In genomic region chr19:40465025-40465780, GRCh38 we compare ENCODE assay signal across 1 cellular context.
A peak's percentile ranks its signal among the peaks of the same experiment; 100 is the strongest.
TF ChIP-seq lines count a peak whose summit lies in the region.

TSS of gene BLVRB (minus strand) at chr19:40465745. CDS start at chr19:40465688, 57 bp downstream.

TF ChIP-seq in HepG2, 621 proteins besides CTCF, POLR2A, EP300 and RAD21 (continued from another document and continues in another):
- TF ChIP-seq PBX3 (CRISPR knock-in tag; IDR thresholded peaks at IDR 0.05; ENCODE audit: borderline replicate concordance), result no peak
- 0 out of 2 replicates have a peak, but pooled peaks have one; percentile 59 for TF ChIP-seq ZNF543 (CRISPR knock-in tag; IDR thresholded peaks at IDR 0.05)
- TF ChIP-seq CREM (IDR thresholded peaks at IDR 0.05), result 0 out of 2 replicates have a peak, but pooled peaks have one; percentile 15
- no peak for TF ChIP-seq CREM (CRISPR knock-in tag; IDR thresholded peaks at IDR 0.05)
- TF ChIP-seq FOXP1 (IDR thresholded peaks at IDR 0.05), result no peak
- TF ChIP-seq FOXP1 (CRISPR knock-in tag; IDR thresholded peaks at IDR 0.05), result no peak
- no peak for TF ChIP-seq ZNF83 (CRISPR knock-in tag; IDR thresholded peaks at IDR 0.05; ENCODE audit: borderline replicate concordance)
- no peak for TF ChIP-seq SKI (IDR thresholded peaks at IDR 0.05; ENCODE audit: partially characterized antibody)
- no peak for TF ChIP-seq MXD4 (CRISPR knock-in tag; IDR thresholded peaks at IDR 0.05)
- TF ChIP-seq TRAFD1 (CRISPR knock-in tag; IDR thresholded peaks at IDR 0.05; ENCODE audit: borderline replicate concordance), result no peak
- no peak for TF ChIP-seq ZFP82 (CRISPR knock-in tag; IDR thresholded peaks at IDR 0.05; ENCODE audit: borderline replicate concordance)
- TF ChIP-seq, protein P1, sequence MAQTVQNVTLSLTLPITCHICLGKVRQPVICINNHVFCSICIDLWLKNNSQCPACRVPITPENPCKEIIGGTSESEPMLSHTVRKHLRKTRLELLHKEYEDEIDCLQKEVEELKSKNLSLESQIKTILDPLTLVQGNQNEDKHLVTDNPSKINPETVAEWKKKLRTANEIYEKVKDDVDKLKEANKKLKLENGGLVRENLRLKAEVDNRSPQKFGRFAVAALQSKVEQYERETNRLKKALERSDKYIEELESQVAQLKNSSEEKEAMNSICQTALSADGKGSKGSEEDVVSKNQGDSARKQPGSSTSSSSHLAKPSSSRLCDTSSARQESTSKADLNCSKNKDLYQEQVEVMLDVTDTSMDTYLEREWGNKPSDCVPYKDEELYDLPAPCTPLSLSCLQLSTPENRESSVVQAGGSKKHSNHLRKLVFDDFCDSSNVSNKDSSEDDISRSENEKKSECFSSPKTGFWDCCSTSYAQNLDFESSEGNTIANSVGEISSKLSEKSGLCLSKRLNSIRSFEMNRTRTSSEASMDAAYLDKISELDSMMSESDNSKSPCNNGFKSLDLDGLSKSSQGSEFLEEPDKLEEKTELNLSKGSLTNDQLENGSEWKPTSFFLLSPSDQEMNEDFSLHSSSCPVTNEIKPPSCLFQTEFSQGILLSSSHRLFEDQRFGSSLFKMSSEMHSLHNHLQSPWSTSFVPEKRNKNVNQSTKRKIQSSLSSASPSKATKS (CRISPR knock-in tag; IDR thresholded peaks at IDR 0.05), result no peak
- no peak for TF ChIP-seq REXO4 (CRISPR knock-in tag; IDR thresholded peaks at IDR 0.05; ENCODE audit: borderline replicate concordance)
- no peak for TF ChIP-seq MAF1 (CRISPR knock-in tag; IDR thresholded peaks at IDR 0.05; ENCODE audit: borderline replicate concordance)
- TF ChIP-seq, protein P2, sequence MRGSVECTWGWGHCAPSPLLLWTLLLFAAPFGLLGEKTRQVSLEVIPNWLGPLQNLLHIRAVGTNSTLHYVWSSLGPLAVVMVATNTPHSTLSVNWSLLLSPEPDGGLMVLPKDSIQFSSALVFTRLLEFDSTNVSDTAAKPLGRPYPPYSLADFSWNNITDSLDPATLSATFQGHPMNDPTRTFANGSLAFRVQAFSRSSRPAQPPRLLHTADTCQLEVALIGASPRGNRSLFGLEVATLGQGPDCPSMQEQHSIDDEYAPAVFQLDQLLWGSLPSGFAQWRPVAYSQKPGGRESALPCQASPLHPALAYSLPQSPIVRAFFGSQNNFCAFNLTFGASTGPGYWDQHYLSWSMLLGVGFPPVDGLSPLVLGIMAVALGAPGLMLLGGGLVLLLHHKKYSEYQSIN (CRISPR knock-in tag; IDR thresholded peaks at IDR 0.05; ENCODE audit: borderline replicate concordance), result no peak
- TF ChIP-seq MYC (CRISPR knock-in tag; IDR thresholded peaks at IDR 0.05; ENCODE audit: borderline replicate concordance), result no peak
- TF ChIP-seq, protein P3, sequence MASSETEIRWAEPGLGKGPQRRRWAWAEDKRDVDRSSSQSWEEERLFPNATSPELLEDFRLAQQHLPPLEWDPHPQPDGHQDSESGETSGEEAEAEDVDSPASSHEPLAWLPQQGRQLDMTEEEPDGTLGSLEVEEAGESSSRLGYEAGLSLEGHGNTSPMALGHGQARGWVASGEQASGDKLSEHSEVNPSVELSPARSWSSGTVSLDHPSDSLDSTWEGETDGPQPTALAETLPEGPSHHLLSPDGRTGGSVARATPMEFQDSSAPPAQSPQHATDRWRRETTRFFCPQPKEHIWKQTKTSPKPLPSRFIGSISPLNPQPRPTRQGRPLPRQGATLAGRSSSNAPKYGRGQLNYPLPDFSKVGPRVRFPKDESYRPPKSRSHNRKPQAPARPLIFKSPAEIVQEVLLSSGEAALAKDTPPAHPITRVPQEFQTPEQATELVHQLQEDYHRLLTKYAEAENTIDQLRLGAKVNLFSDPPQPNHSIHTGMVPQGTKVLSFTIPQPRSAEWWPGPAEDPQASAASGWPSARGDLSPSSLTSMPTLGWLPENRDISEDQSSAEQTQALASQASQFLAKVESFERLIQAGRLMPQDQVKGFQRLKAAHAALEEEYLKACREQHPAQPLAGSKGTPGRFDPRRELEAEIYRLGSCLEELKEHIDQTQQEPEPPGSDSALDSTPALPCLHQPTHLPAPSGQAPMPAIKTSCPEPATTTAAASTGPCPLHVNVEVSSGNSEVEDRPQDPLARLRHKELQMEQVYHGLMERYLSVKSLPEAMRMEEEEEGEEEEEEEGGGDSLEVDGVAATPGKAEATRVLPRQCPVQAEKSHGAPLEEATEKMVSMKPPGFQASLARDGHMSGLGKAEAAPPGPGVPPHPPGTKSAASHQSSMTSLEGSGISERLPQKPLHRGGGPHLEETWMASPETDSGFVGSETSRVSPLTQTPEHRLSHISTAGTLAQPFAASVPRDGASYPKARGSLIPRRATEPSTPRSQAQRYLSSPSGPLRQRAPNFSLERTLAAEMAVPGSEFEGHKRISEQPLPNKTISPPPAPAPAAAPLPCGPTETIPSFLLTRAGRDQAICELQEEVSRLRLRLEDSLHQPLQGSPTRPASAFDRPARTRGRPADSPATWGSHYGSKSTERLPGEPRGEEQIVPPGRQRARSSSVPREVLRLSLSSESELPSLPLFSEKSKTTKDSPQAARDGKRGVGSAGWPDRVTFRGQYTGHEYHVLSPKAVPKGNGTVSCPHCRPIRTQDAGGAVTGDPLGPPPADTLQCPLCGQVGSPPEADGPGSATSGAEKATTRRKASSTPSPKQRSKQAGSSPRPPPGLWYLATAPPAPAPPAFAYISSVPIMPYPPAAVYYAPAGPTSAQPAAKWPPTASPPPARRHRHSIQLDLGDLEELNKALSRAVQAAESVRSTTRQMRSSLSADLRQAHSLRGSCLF (CRISPR knock-in tag; IDR thresholded peaks at IDR 0.05; ENCODE audit: borderline replicate concordance), result no peak
- no peak for TF ChIP-seq RFX5 (IDR thresholded peaks at IDR 0.05; ENCODE audit: low read depth, low read length)
- TF ChIP-seq ZNF703 (CRISPR knock-in tag; IDR thresholded peaks at IDR 0.05; ENCODE audit: borderline replicate concordance), result no peak
- TF ChIP-seq ATRX (CRISPR knock-in tag; IDR thresholded peaks at IDR 0.05; ENCODE audit: borderline replicate concordance), result no peak
- TF ChIP-seq PRDM15 (CRISPR knock-in tag; IDR thresholded peaks at IDR 0.05), result no peak
- no peak for TF ChIP-seq SUZ12 (IDR thresholded peaks at IDR 0.05; ENCODE audit: low read depth, low read length)
- no peak for TF ChIP-seq NFIB (CRISPR knock-in tag; IDR thresholded peaks at IDR 0.05; ENCODE audit: borderline replicate concordance)
- no peak for TF ChIP-seq TSC22D2 (CRISPR knock-in tag; IDR thresholded peaks at IDR 0.05; ENCODE audit: borderline replicate concordance)
- no peak for TF ChIP-seq ZNF790 (CRISPR knock-in tag; IDR thresholded peaks at IDR 0.05; ENCODE audit: borderline replicate concordance)
- no peak for TF ChIP-seq CCDC6 (CRISPR knock-in tag; IDR thresholded peaks at IDR 0.05)
- TF ChIP-seq SIX4 (CRISPR knock-in tag; IDR thresholded peaks at IDR 0.05), result no peak
- no peak for TF ChIP-seq ZNF282 (IDR thresholded peaks at IDR 0.05; ENCODE audit: partially characterized antibody)
- no peak for TF ChIP-seq ZNF800 (CRISPR knock-in tag; IDR thresholded peaks at IDR 0.05)
- no peak for TF ChIP-seq FOXC1 (CRISPR knock-in tag; IDR thresholded peaks at IDR 0.05; ENCODE audit: borderline replicate concordance)
- 0 out of 2 replicates have a peak, but pooled peaks have one; percentile 26 for TF ChIP-seq NAIF1 (CRISPR knock-in tag; IDR thresholded peaks at IDR 0.05; ENCODE audit: borderline replicate concordance)
- no peak; the same call in 1 of the 2 replicates for TF ChIP-seq IRF9 (CRISPR knock-in tag; IDR thresholded peaks at IDR 0.05; ENCODE audit: borderline replicate concordance)
- peak; percentile 77; the same call in 1 of the 2 replicates for TF ChIP-seq ZNF598 (CRISPR knock-in tag; IDR thresholded peaks at IDR 0.05; ENCODE audit: borderline replicate concordance)
- TF ChIP-seq ZNF350 (CRISPR knock-in tag; IDR thresholded peaks at IDR 0.05; ENCODE audit: borderline replicate concordance, low read depth), result 0 out of 2 replicates have a peak, but pooled peaks have one; percentile 25
- TF ChIP-seq ZNF30 (CRISPR knock-in tag; IDR thresholded peaks at IDR 0.05), result no peak
- TF ChIP-seq ZBTB7A (CRISPR knock-in tag; IDR thresholded peaks at IDR 0.05), result no peak
- 0 out of 2 replicates have a peak, but pooled peaks have one; percentile 57 for TF ChIP-seq ZNF354B (CRISPR knock-in tag; IDR thresholded peaks at IDR 0.05)
- no peak for TF ChIP-seq HMG20A (CRISPR knock-in tag; IDR thresholded peaks at IDR 0.05; ENCODE audit: borderline replicate concordance)
- TF ChIP-seq ZMYM3 (CRISPR knock-in tag; IDR thresholded peaks at IDR 0.05), result peak; percentile 83
- TF ChIP-seq TEAD2 (CRISPR knock-in tag; IDR thresholded peaks at IDR 0.05), result no peak
- no peak; the same call in 1 of the 2 replicates for TF ChIP-seq KLF12 (CRISPR knock-in tag; IDR thresholded peaks at IDR 0.05; ENCODE audit: borderline replicate concordance)
- TF ChIP-seq MTA1 (CRISPR knock-in tag; IDR thresholded peaks at IDR 0.05; ENCODE audit: borderline replicate concordance), result peak; percentile 83; the same call in 1 of the 2 replicates
- TF ChIP-seq ZSCAN20 (CRISPR knock-in tag; IDR thresholded peaks at IDR 0.05; ENCODE audit: borderline replicate concordance), result no peak
- TF ChIP-seq HIC2 (CRISPR knock-in tag; IDR thresholded peaks at IDR 0.05; ENCODE audit: low read depth), result no peak
